ENCODE assay signal across 8 cellular contexts in the genomic region with DNA sequence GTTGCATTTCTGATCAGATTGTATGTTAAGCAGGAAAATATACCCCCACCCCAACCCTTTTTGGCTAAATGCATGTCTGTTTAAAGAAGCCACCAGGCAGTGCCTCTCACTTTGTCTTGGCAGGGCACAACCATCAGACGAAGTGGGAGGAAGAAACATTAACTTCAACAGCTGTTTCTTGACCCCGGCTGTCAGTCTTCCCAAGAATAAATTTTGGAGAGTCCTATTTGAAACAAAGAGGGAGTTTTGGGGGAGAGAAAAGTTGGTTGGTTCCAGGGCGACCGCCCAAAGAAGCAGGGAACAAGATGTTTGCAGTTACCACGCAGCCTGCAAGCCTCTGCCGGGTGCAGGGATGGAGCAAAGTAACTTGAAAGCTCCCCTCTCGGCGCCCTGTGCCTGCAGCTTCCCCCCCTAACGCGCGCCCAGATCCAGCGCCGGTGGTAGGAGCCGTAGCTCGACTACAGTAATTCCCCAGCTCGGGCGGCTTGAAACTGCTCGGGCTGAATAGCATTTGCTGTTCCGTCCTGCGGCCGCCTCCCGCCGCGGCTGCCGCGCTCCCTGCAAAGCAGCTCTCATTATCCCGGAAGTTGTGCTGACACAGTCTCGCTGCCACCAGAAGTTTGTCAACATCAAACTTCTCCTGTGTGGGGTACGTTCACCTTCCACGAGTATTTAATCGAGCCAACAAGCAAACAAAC.
A peak's percentile ranks its signal among the peaks of the same experiment; 100 is the strongest.
DNase-seq lines count a peak whose midpoint lies in the region; ATAC-seq and TF ChIP-seq lines count a peak whose summit lies in the region.

No MANE protein-coding gene starts in this region.

- H3K4me1 ChIP-seq in BLaER1 treated with 17β-estradiol and CSF1 and Interleukin-3, amounts not matched to agents 10 nM and 100 nM: peaks cover 26 to 59% (median 34%) of the 10 kb centered on the region in 10 experiments
- H3K4me1 ChIP-seq in left lung: peaks cover 11 to 25% of the 10 kb centered on the region in 2 donors

- peak overlapping the region; percentile 82 to 93 (median 88) for H3K4me2 ChIP-seq in BLaER1 treated with 17β-estradiol and CSF1 and Interleukin-3, amounts not matched to agents 10 nM and 100 nM

- peak; percentile 91 for DNase-seq in NCI-H748 treated with DMSO at 0.1 percent for 48 hours (lab: John Stamatoyannopoulos, UW)
- peak; percentile 83 to 85 for DNase-seq in activated CD4-positive, alpha-beta T cell treated with anti-CD3 and anti-CD28 coated beads, Interleukin-2, amount 50 U/mL, for 4 hours
- DNase-seq in dermis blood vessel endothelial cell: peak; percentile 95
- DNase-seq in left lung: peak; percentile 96 to 97
- DNase-seq in stimulated activated CD4-positive, alpha-beta T cell treated with anti-CD3 and anti-CD28 coated beads, Interleukin-2, amount 100 ng/mL, for 4 hours (ENCODE audit: low read depth): peak; percentile 71

- H3K9me3 ChIP-seq in BLaER1 treated with 17β-estradiol and CSF1 and Interleukin-3, amounts not matched to agents 10 nM and 100 nM (replicated peaks in 1 of 11): no peaks in the 10 kb centered on the region
- no peaks in the 10 kb centered on the region for H3K9me3 ChIP-seq in left lung

- peak overlapping the region; percentile 70 to 87 (median 82) for H3K9ac ChIP-seq in BLaER1 treated with 17β-estradiol and CSF1 and Interleukin-3, amounts not matched to agents 10 nM and 100 nM

- peak overlapping the region; percentile 64 to 92 (median 84) for H3K27ac ChIP-seq in BLaER1 treated with 17β-estradiol and CSF1 and Interleukin-3, amounts not matched to agents 10 nM and 100 nM
- peak overlapping the region; percentile 93 to 95 for H3K27ac ChIP-seq in left lung

- no peaks in the 10 kb centered on the region for H3K27me3 ChIP-seq in BLaER1 treated with 17β-estradiol and CSF1 and Interleukin-3, amounts not matched to agents 10 nM and 100 nM
- H3K27me3 ChIP-seq in left lung: no peaks in the 10 kb centered on the region

- TF ChIP-seq CTCF in left lung (IDR thresholded peaks at IDR 0.05): no peak

- H3K4me3 ChIP-seq in BLaER1 treated with 17β-estradiol and CSF1 and Interleukin-3, amounts not matched to agents 10 nM and 100 nM: peak overlapping the region; percentile 48 to 69 (median 59)
- H3K4me3 ChIP-seq in left lung: peak overlapping the region; percentile 45 to 47

- no peaks in the 10 kb centered on the region for H4K20me1 ChIP-seq in BLaER1 treated with 17β-estradiol and CSF1 and Interleukin-3, amounts not matched to agents 10 nM and 100 nM

- intact Hi-C loops in left lung (cut with DNase I): loop anchor here (5.0 kb wide), 1 partner anchor 99 kb away; a partner anchor contains a TSS

- no peaks in the 10 kb centered on the region for H3K36me3 ChIP-seq in BLaER1 treated with 17β-estradiol and CSF1 and Interleukin-3, amounts not matched to agents 10 nM and 100 nM
- H3K36me3 ChIP-seq in left lung: no peaks in the 10 kb centered on the region

- peak; percentile 83 for ATAC-seq in GM19351 (IDR thresholded peaks at IDR 0.05; ENCODE audit: unreplicated experiment)
- ATAC-seq in HG03558 (IDR thresholded peaks at IDR 0.05; ENCODE audit: extremely low read depth, unreplicated experiment): peak; percentile 73
- peak; percentile 97 for ATAC-seq in left lung

Comparison
In these comparisons a context has a peak if more than half of its experiments do, and no peak if none do; other contexts are left out.
1. Peak in every context shown above with its lines: DNase-seq, ATAC-seq, H3K4me3 ChIP-seq and H3K27ac ChIP-seq.